ENCODE assay signal across 9 cellular contexts in genomic region chr7:46153951-46154787, GRCh38.
A peak's percentile ranks its signal among the peaks of the same experiment; 100 is the strongest.
DNase-seq lines count a peak whose midpoint lies in the region; ATAC-seq and TF ChIP-seq lines count a peak whose summit lies in the region.
"Had no signal": no experiment of that assay in that cellular context is flagged by ENCODE, and none has a peak within 500 bp of the region (broad histone marks: within the 10 kb centered on the region; RNA-seq: fewer than 3 reads in every experiment).

No MANE protein-coding gene starts in this region.

- H3K4me1 Mint-ChIP-seq in activated T-cell treated with anti-CD3 and anti-CD28 coated beads, Interleukin-2, amount 50 U/mL, for 72 hours (ENCODE audit: low read depth) = no peaks in the 10 kb centered on the region
- H3K4me1 Mint-ChIP-seq in type B pancreatic cell (ENCODE audit: unreplicated experiment) = no peaks in the 10 kb centered on the region

- H3K9me3 Mint-ChIP-seq in activated T-cell treated with anti-CD3 and anti-CD28 coated beads, Interleukin-2, amount 50 U/mL, for 72 hours = no peaks in the 10 kb centered on the region
- H3K9me3 Mint-ChIP-seq in type B pancreatic cell = no peaks in the 10 kb centered on the region

- H3K27me3 Mint-ChIP-seq in activated T-cell treated with anti-CD3 and anti-CD28 coated beads, Interleukin-2, amount 50 U/mL, for 72 hours (ENCODE audit: low read depth) = no peaks in the 10 kb centered on the region
- no peaks in the 10 kb centered on the region for H3K27me3 Mint-ChIP-seq in type B pancreatic cell

- TF ChIP-seq CTCF in choroid plexus epithelial cell (conservative IDR thresholded peaks at IDR 0.05; ENCODE audit: low read depth, low read length) (no peak), type B pancreatic cell (conservative IDR thresholded peaks at IDR 0.05) (no peak)

- H3K36me3 Mint-ChIP-seq in activated T-cell treated with anti-CD3 and anti-CD28 coated beads, Interleukin-2, amount 50 U/mL, for 72 hours (ENCODE audit: insufficient read depth in 2 of 2) = no peaks in the 10 kb centered on the region
- H3K36me3 Mint-ChIP-seq in type B pancreatic cell = no peaks in the 10 kb centered on the region

- peak; percentile 78 to 81 for ATAC-seq in activated T-cell treated with anti-CD3 and anti-CD28 coated beads, Interleukin-2, amount 50 U/mL, for 72 hours (replicated peaks in 1 of 2)
- ATAC-seq in HG03565 (IDR thresholded peaks at IDR 0.05; ENCODE audit: unreplicated experiment) = peak; percentile 48

- H3K4me3 Mint-ChIP-seq in activated T-cell treated with anti-CD3 and anti-CD28 coated beads, Interleukin-2, amount 50 U/mL, for 72 hours = peak overlapping the region in 1 of 2 donors; percentile 24
- H3K4me3 Mint-ChIP-seq in type B pancreatic cell = no peak overlapping the region

- H3K4me3 ChIP-seq in choroid plexus epithelial cell (ENCODE audit: low read depth, low read length) = no peak overlapping the region

- H3K27ac Mint-ChIP-seq in activated T-cell treated with anti-CD3 and anti-CD28 coated beads, Interleukin-2, amount 50 U/mL, for 72 hours = no peak overlapping the region
- peak overlapping the region; percentile 54 for H3K27ac Mint-ChIP-seq in type B pancreatic cell

- DNase-seq in activated T-cell treated with anti-CD3 and anti-CD28 coated beads, Interleukin-2, amount 50 U/mL, for 72 hours = peak; percentile 4 to 11
- DNase-seq in activated T-cell treated with anti-CD3 and anti-CD28 coated beads for 4 hours = no peak
- DNase-seq in choroid plexus epithelial cell (ENCODE audit: low read depth) = peak; percentile 31
- DNase-seq in type B pancreatic cell (ENCODE audit: extremely low spot score, unreplicated experiment) = no peak
- DNase-seq in COR-L47 (lab: John Stamatoyannopoulos, UW) = no peak
- DNase-seq in stimulated activated naive CD4-positive, alpha-beta T cell (lab: John Stamatoyannopoulos, UW) = no peak
- DNase-seq in GM19240 (ENCODE audit: insufficient read length, low spot score) = no peak
- DNase-seq: Kasumi-1 had no signal

Comparison
In these comparisons a context has a peak if more than half of its experiments do, and no peak if none do; other contexts are left out.
1. DNase-seq: peak in activated T-cell treated with anti-CD3 and anti-CD28 coated beads, Interleukin-2, amount 50 U/mL, for 72 hours (2 of 2) and choroid plexus epithelial cell (single experiment); none in activated T-cell treated with anti-CD3 and anti-CD28 coated beads for 4 hours (single experiment), type B pancreatic cell (single experiment), COR-L47 (single experiment), stimulated activated naive CD4-positive, alpha-beta T cell (0 of 6) and GM19240 (single experiment).